In the genomic region with DNA sequence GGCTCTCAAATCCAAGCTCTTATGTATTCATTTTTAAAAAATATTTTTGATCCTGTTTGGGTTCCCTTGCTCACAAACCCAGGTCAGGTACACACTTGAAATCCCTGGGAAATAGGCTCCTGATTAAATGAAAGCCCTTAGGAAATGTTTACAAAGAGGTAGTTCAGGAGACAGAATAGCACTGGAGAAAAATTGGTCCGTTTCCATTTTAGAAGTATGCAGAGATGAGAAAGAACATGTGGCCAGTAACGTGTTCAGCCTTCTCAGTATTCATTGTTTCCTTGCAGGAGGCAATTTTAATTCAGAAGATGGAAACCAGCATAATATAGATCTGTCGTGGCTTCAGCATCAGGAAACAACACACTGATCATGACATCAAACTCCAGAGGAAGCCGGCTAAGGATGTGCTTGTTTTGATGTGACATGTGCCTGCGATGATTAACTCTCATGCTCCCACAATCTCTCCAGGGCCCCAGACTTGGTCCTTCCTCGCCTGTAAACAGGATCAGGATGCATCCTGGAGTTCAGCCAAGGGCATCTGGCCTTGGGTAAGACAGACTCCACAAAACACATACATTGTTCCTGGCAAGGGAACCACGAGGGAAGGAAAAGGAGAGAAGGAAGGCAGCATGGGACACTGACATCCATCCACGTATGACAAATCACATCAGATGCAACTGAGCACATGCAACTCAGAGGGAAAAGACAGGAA, we compare ENCODE assay signal across 15 cellular contexts.
DNase-seq lines count a peak whose midpoint lies in the region; ATAC-seq and TF ChIP-seq lines count a peak whose summit lies in the region.
"Had no signal": no experiment of that assay in that cellular context is flagged by ENCODE, and none has a peak within 500 bp of the region (broad histone marks: within the 10 kb centered on the region; RNA-seq: fewer than 3 reads in every experiment).

No MANE protein-coding gene starts in this region.

- POLR2A ChIA-PET in activated CD4-positive, alpha-beta T cell treated with anti-CD3 and anti-CD28 coated beads for 36 hours (lab: Charles Lee), result no interaction called here

- peak overlapping the region; percentile 70 for H3K27ac ChIP-seq in stomach smooth muscle (ENCODE audit: low read length)
- H3K27ac ChIP-seq: ovary had no signal

- H3K27me3 Mint-ChIP-seq in glutamatergic neuron (ENCODE audit: unreplicated experiment), result no peaks in the 10 kb centered on the region
- H3K27me3 Mint-ChIP-seq in activated CD4-positive, alpha-beta T cell treated with anti-CD3 and anti-CD28 coated beads for 36 hours, result peaks cover 6% of the 10 kb centered on the region

- no peaks in the 10 kb centered on the region for H3K36me3 ChIP-seq in stomach smooth muscle (ENCODE audit: control insufficient read depth in 2 of 2, insufficient read depth in 2 of 2, low read length in 2 of 2)
- H3K36me3 ChIP-seq: ovary had no signal

- H3K9me3 Mint-ChIP-seq in glutamatergic neuron (ENCODE audit: unreplicated experiment), result peaks cover 5% of the 10 kb centered on the region
- no peaks in the 10 kb centered on the region for H3K9me3 Mint-ChIP-seq in activated CD4-positive, alpha-beta T cell treated with anti-CD3 and anti-CD28 coated beads for 36 hours (ENCODE audit: low read depth)
- H3K9me3 Mint-ChIP-seq: activated CD4-positive, alpha-beta memory T cell treated with anti-CD3 and anti-CD28 coated beads for 36 hours had no signal

- H3K9ac ChIP-seq in stomach smooth muscle (ENCODE audit: low read length in 2 of 2), result peak overlapping the region in 1 of 2 donors; percentile 24

- no peak overlapping the region for H3K4me3 Mint-ChIP-seq in glutamatergic neuron (ENCODE audit: unreplicated experiment)
- no peak overlapping the region for H3K4me3 Mint-ChIP-seq in activated CD4-positive, alpha-beta T cell treated with anti-CD3 and anti-CD28 coated beads for 36 hours
- H3K4me3 Mint-ChIP-seq: activated CD4-positive, alpha-beta memory T cell treated with anti-CD3 and anti-CD28 coated beads for 36 hours had no signal

- H3K27me3 ChIP-seq in stomach smooth muscle (ENCODE audit: control insufficient read depth in 1 of 2, insufficient read depth in 2 of 2, low read length in 2 of 2), result no peaks in the 10 kb centered on the region
- H3K27me3 ChIP-seq: ovary had no signal

- no peak for TF ChIP-seq CTCF in glutamatergic neuron (IDR thresholded peaks at IDR 0.05; ENCODE audit: partially characterized antibody, unreplicated experiment)

- peak; percentile 53 for DNase-seq in NCI-H510A treated with DMSO at 0.1 percent for 48 hours (lab: John Stamatoyannopoulos, UW)
- no peak for DNase-seq in NCI-H510A (lab: John Stamatoyannopoulos, UW)
- DNase-seq in glutamatergic neuron, result no peak
- no peak for DNase-seq in activated CD4-positive, alpha-beta T cell treated with anti-CD3 and anti-CD28 coated beads for 36 hours
- DNase-seq: activated CD4-positive, alpha-beta memory T cell treated with anti-CD3 and anti-CD28 coated beads for 36 hours; DND-41; KBM-7; NCI-H226; SW 1271 had no signal

- H3K27ac Mint-ChIP-seq in glutamatergic neuron (ENCODE audit: unreplicated experiment), result peak overlapping the region; percentile 15
- H3K27ac Mint-ChIP-seq in activated CD4-positive, alpha-beta T cell treated with anti-CD3 and anti-CD28 coated beads for 36 hours, result no peak overlapping the region
- H3K27ac Mint-ChIP-seq: activated CD4-positive, alpha-beta memory T cell treated with anti-CD3 and anti-CD28 coated beads for 36 hours had no signal

- peaks cover 11% of the 10 kb centered on the region for H3K4me1 ChIP-seq in stomach smooth muscle (ENCODE audit: control insufficient read depth, insufficient read depth, low read length)

- ATAC-seq in SK-N-SH treated with all-trans-retinoic acid at 6 μM for 48 hours (peak; percentile 62), GM21423 (IDR thresholded peaks at IDR 0.05; ENCODE audit: unreplicated experiment) (no peak), GM18502 (IDR thresholded peaks at IDR 0.05; ENCODE audit: poor library complexity, unreplicated experiment) (no peak)
- ATAC-seq in activated CD4-positive, alpha-beta T cell treated with anti-CD3 and anti-CD28 coated beads for 36 hours, result no peak
- ATAC-seq: A549 had no signal

- H3K4me1 Mint-ChIP-seq in glutamatergic neuron (ENCODE audit: low read depth, unreplicated experiment), result peaks cover 17% of the 10 kb centered on the region
- H3K4me1 Mint-ChIP-seq in activated CD4-positive, alpha-beta T cell treated with anti-CD3 and anti-CD28 coated beads for 36 hours, result no peaks in the 10 kb centered on the region

- H3K4me3 ChIP-seq in stomach smooth muscle (ENCODE audit: low read length in 2 of 2), result peak overlapping the region; percentile 47 to 49
- H3K4me3 ChIP-seq: A549, ovary had no signal

- no peaks in the 10 kb centered on the region for H3K36me3 Mint-ChIP-seq in glutamatergic neuron (ENCODE audit: unreplicated experiment)
- H3K36me3 Mint-ChIP-seq in activated CD4-positive, alpha-beta T cell treated with anti-CD3 and anti-CD28 coated beads for 36 hours (ENCODE audit: low read depth), result no peaks in the 10 kb centered on the region
- H3K36me3 Mint-ChIP-seq: activated CD4-positive, alpha-beta memory T cell treated with anti-CD3 and anti-CD28 coated beads for 36 hours had no signal

- CTCF ChIA-PET in activated CD4-positive, alpha-beta T cell treated with anti-CD3 and anti-CD28 coated beads for 36 hours (lab: Charles Lee), result no interaction called here

- intact Hi-C loops in activated CD4-positive, alpha-beta T cell treated with anti-CD3 and anti-CD28 coated beads for 36 hours (cut with DNase I, micrococcal nuclease), result no loop called here

- no peaks in the 10 kb centered on the region for H3K9me3 ChIP-seq in stomach smooth muscle (ENCODE audit: control insufficient read depth in 2 of 2, low read length in 2 of 2)
- H3K9me3 ChIP-seq: A549, ovary had no signal

TF ChIP-seq in SK-N-SH treated with all-trans-retinoic acid at 6 μM for 48 hours, 23 proteins besides CTCF, POLR2A, EP300 and RAD21:
- TF ChIP-seq, protein P1, sequence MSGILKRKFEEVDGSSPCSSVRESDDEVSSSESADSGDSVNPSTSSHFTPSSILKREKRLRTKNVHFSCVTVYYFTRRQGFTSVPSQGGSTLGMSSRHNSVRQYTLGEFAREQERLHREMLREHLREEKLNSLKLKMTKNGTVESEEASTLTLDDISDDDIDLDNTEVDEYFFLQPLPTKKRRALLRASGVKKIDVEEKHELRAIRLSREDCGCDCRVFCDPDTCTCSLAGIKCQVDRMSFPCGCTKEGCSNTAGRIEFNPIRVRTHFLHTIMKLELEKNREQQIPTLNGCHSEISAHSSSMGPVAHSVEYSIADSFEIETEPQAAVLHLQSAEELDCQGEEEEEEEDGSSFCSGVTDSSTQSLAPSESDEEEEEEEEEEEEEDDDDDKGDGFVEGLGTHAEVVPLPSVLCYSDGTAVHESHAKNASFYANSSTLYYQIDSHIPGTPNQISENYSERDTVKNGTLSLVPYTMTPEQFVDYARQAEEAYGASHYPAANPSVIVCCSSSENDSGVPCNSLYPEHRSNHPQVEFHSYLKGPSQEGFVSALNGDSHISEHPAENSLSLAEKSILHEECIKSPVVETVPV (CRISPR knock-in tag; IDR thresholded peaks at IDR 0.05), result no peak
- TF ChIP-seq SNAI2 (CRISPR knock-in tag; IDR thresholded peaks at IDR 0.05) (0 out of 2 replicates have a peak, but pooled peaks have one; percentile 35), TCF4 (CRISPR knock-in tag; IDR thresholded peaks at IDR 0.05; ENCODE audit: borderline replicate concordance) (peak; percentile 22; the same call in 1 of the 2 replicates), ZC3H10 (CRISPR knock-in tag; IDR thresholded peaks at IDR 0.05) (no peak)
